Comparison of ENCODE assay signal across 15 cellular contexts in genomic region chr14:50447491-50447890, GRCh38.
A peak's percentile ranks its signal among the peaks of the same experiment; 100 is the strongest.
DNase-seq lines count a peak whose midpoint lies in the region; ATAC-seq and FAIRE-seq lines count a peak whose summit lies in the region.
"Had no signal": no experiment of that assay in that cellular context is flagged by ENCODE, and none has a peak within 500 bp of the region (broad histone marks: within the 10 kb centered on the region; RNA-seq: fewer than 3 reads in every experiment).

No MANE protein-coding gene starts in this region.

- DNase-seq in RKO (ENCODE audit: low spot score) (peak; percentile 41), epithelial cell of prostate (ENCODE audit: low read depth, low spot score) (peak; percentile 43), non-pigmented ciliary epithelial cell (ENCODE audit: low read depth) (peak; percentile 20), SW 1271 (lab: John Stamatoyannopoulos, UW) (no peak)
- no peak for DNase-seq in activated CD4-positive, alpha-beta T cell treated with anti-CD3 and anti-CD28 coated beads for 48 hours
- DNase-seq: activated CD4-positive, alpha-beta T cell treated with anti-CD3 and anti-CD28 coated beads, Interleukin-2, amount 50 U/mL, for 48 hours; foreskin melanocyte; H9; mesenchymal stem cell; NCI-H1105 treated with DMSO at 0.1 percent for 48 hours had no signal

- peak; percentile 57 for FAIRE-seq in G401.6 (lab: Jason Lieb, UNC)
- FAIRE-seq: TTC549 had no signal

- ATAC-seq in GM21423 (IDR thresholded peaks at IDR 0.05; ENCODE audit: unreplicated experiment) (no peak), GM18502 (IDR thresholded peaks at IDR 0.05; ENCODE audit: poor library complexity, unreplicated experiment) (no peak)
- ATAC-seq: stimulated activated memory B cell treated with anti-CD40 and anti-IgM and Interleukin-4, amounts not matched to agents 10 μg/mL and 1 μg/mL and 100 μg/mL, for 72 hours had no signal

- H3K27ac ChIP-seq in epithelial cell of prostate: peak overlapping the region; percentile 15

Comparison
In these comparisons a context has a peak if more than half of its experiments do, and no peak if none do; other contexts are left out.
1. DNase-seq: peak in RKO (single experiment), epithelial cell of prostate (single experiment) and non-pigmented ciliary epithelial cell (single experiment); none in SW 1271 (0 of 2) and activated CD4-positive, alpha-beta T cell treated with anti-CD3 and anti-CD28 coated beads for 48 hours (single experiment).